Comparison of ENCODE assay signal across 15 cellular contexts in the genomic region with DNA sequence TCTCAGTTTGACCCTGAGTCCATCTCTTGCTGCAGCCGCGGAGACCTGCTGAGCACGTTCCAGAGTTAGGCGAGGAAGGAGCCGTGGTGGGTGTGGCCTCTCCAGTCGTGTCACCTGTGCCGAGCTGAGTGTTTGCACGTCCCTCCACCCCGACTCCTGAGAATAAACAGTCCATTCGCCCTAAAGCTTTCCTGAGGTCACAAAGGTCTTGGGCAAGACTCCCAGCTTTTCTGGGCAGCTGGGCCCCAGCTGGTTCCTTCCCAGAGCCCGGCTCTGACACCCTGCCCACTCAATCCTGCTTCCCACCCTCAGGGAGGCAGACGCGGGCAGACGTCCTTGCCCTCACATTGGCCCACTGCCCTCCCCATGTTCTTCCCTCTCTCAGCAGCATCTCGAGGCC.
DNase-seq lines count a peak whose midpoint lies in the region; ATAC-seq and TF ChIP-seq lines count a peak whose summit lies in the region.
"Had no signal": no experiment of that assay in that cellular context is flagged by ENCODE, and none has a peak within 500 bp of the region (broad histone marks: within the 10 kb centered on the region; RNA-seq: fewer than 3 reads in every experiment).

No MANE protein-coding gene starts in this region.

- H3K4me3 ChIP-seq in GM23338 (no peak overlapping the region), colonic mucosa (no peak overlapping the region), upper lobe of right lung (no peak overlapping the region), foreskin fibroblast (ENCODE audit: low read depth in 1 of 2, low read length in 2 of 2) (no peak overlapping the region)
- H3K4me3 ChIP-seq: GM23248, HAP-1, K562 had no signal

- no peaks in the 10 kb centered on the region for H4K20me1 ChIP-seq in GM23338 (replicated peaks; ENCODE audit: insufficient read depth)

- H3K9ac ChIP-seq in colonic mucosa (ENCODE audit: low read depth in 2 of 2, low read length in 2 of 2) = no peak overlapping the region
- H3K9ac ChIP-seq: GM23248 had no signal

- H3K4me3 Mint-ChIP-seq in GM23338 = no peak overlapping the region
- H3K4me3 Mint-ChIP-seq: B cell; CD4-positive, alpha-beta T cell had no signal

- peaks cover 2% of the 10 kb centered on the region for H3K27me3 Mint-ChIP-seq in GM23338 (ENCODE audit: insufficient read depth, low read depth, poor library complexity)
- H3K27me3 Mint-ChIP-seq: CD4-positive, alpha-beta T cell had no signal

- TF ChIP-seq CTCF in GM23338 (conservative IDR thresholded peaks at IDR 0.05; ENCODE audit: low read depth in 2 of 2) (no peak), colonic mucosa (IDR thresholded peaks at IDR 0.05) (no peak), upper lobe of right lung (IDR thresholded peaks at IDR 0.05) (no peak), foreskin fibroblast (IDR thresholded peaks at IDR 0.05; ENCODE audit: low read depth, low read length) (no peak)

- no peaks in the 10 kb centered on the region for H3K4me1 Mint-ChIP-seq in GM23338
- H3K4me1 Mint-ChIP-seq: B cell had no signal

- H2AFZ ChIP-seq in GM23338 = peak overlapping the region; percentile 38; the same call in 1 of the 2 replicates
- H2AFZ ChIP-seq: GM23248 had no signal

- intact Hi-C loops in colonic mucosa (cut with DNase I) = no loop called here
- intact Hi-C loops in upper lobe of right lung (cut with DNase I) = no loop called here

- H3K36me3 Mint-ChIP-seq in GM23338 (ENCODE audit: low read depth) = 0 out of 3 replicates have a peak, but pooled peaks cover 5% of the 10 kb centered on the region

- H3F3A ChIP-seq in GM23338 (replicated peaks; ENCODE audit: low read depth) = no peaks in the 10 kb centered on the region

- H3K9me3 ChIP-seq in colonic mucosa (no peaks in the 10 kb centered on the region), upper lobe of right lung (no peaks in the 10 kb centered on the region)
- H3K9me3 ChIP-seq: HAP-1 had no signal

- H3K4me1 ChIP-seq in GM23338 (ENCODE audit: insufficient read depth) = no peaks in the 10 kb centered on the region
- H3K4me1 ChIP-seq in colonic mucosa = no peaks in the 10 kb centered on the region
- H3K4me1 ChIP-seq in upper lobe of right lung = no peaks in the 10 kb centered on the region
- H3K4me1 ChIP-seq: HAP-1 had no signal

- DNase-seq in GM23338 (ENCODE audit: low spot score) (no peak), colonic mucosa (peak; percentile 34), mesenteric fat pad (ENCODE audit: low spot score) (peak; percentile 81), upper lobe of right lung (peak; percentile 78), medulla oblongata (ENCODE audit: extremely low spot score) (no peak), NCI-H82 treated with DMSO at 0.1 percent for 48 hours (lab: John Stamatoyannopoulos, UW; ENCODE audit: unreplicated experiment) (no peak), foreskin fibroblast (no peak)
- DNase-seq: C1 segment of cervical spinal cord; Calu3; CD4-positive, alpha-beta T cell; DMS 273 treated with DMSO at 0.1 percent for 48 hours; GM23248 had no signal

- H3K27ac Mint-ChIP-seq in GM23338 = no peak overlapping the region
- H3K27ac Mint-ChIP-seq: B cell; CD4-positive, alpha-beta T cell had no signal

- H3K36me3 ChIP-seq in GM23338 (ENCODE audit: insufficient read depth) = no peaks in the 10 kb centered on the region
- no peaks in the 10 kb centered on the region for H3K36me3 ChIP-seq in colonic mucosa
- no peaks in the 10 kb centered on the region for H3K36me3 ChIP-seq in upper lobe of right lung
- H3K36me3 ChIP-seq: HAP-1 had no signal

- H3K4me2 ChIP-seq in GM23338 = no peak overlapping the region

- no peaks in the 10 kb centered on the region; the same call in 1 of the 2 replicates for H3K9me2 ChIP-seq in GM23338 (ENCODE audit: insufficient read depth)

- H3K27me3 ChIP-seq in GM23338 (ENCODE audit: insufficient read depth) = no peaks in the 10 kb centered on the region
- H3K27me3 ChIP-seq in colonic mucosa = no peaks in the 10 kb centered on the region
- no peaks in the 10 kb centered on the region for H3K27me3 ChIP-seq in upper lobe of right lung

- H3K9me3 Mint-ChIP-seq in GM23338 = peaks cover 6% of the 10 kb centered on the region; the same call in 2 of the 3 replicates
- H3K9me3 Mint-ChIP-seq: CD4-positive, alpha-beta T cell had no signal

- ATAC-seq in GM23338 (no peak), upper lobe of right lung (peak; percentile 76)
- ATAC-seq: K562 had no signal

- no peak overlapping the region for H3K27ac ChIP-seq in GM23338 (ENCODE audit: low read depth)
- no peak overlapping the region for H3K27ac ChIP-seq in colonic mucosa
- H3K27ac ChIP-seq in upper lobe of right lung = no peak overlapping the region
- H3K27ac ChIP-seq: GM23248 had no signal

- no peaks in the 10 kb centered on the region for H3K79me2 ChIP-seq in GM23338 (replicated peaks; ENCODE audit: insufficient read depth)

TF ChIP-seq in GM23338, 12 proteins besides CTCF, POLR2A, EP300 and RAD21 (continues in another document):
- TF ChIP-seq ZNF114 (CRISPR knock-in tag; IDR thresholded peaks at IDR 0.05) (no peak), EZH2 (IDR thresholded peaks at IDR 0.05; ENCODE audit: low read depth, unreplicated experiment) (no peak), CREB1 (CRISPR knock-in tag; IDR thresholded peaks at IDR 0.05; ENCODE audit: low read depth) (no peak), STAT1 (IDR thresholded peaks at IDR 0.05; ENCODE audit: unreplicated experiment) (no peak), POLR2AphosphoS5 (IDR thresholded peaks at IDR 0.05; ENCODE audit: low read depth) (no peak), NANOG (IDR thresholded peaks at IDR 0.05; ENCODE audit: borderline replicate concordance) (no peak), EZH2phosphoT487 (IDR thresholded peaks at IDR 0.05; ENCODE audit: unreplicated experiment) (no peak)
- TF ChIP-seq, protein P1, sequence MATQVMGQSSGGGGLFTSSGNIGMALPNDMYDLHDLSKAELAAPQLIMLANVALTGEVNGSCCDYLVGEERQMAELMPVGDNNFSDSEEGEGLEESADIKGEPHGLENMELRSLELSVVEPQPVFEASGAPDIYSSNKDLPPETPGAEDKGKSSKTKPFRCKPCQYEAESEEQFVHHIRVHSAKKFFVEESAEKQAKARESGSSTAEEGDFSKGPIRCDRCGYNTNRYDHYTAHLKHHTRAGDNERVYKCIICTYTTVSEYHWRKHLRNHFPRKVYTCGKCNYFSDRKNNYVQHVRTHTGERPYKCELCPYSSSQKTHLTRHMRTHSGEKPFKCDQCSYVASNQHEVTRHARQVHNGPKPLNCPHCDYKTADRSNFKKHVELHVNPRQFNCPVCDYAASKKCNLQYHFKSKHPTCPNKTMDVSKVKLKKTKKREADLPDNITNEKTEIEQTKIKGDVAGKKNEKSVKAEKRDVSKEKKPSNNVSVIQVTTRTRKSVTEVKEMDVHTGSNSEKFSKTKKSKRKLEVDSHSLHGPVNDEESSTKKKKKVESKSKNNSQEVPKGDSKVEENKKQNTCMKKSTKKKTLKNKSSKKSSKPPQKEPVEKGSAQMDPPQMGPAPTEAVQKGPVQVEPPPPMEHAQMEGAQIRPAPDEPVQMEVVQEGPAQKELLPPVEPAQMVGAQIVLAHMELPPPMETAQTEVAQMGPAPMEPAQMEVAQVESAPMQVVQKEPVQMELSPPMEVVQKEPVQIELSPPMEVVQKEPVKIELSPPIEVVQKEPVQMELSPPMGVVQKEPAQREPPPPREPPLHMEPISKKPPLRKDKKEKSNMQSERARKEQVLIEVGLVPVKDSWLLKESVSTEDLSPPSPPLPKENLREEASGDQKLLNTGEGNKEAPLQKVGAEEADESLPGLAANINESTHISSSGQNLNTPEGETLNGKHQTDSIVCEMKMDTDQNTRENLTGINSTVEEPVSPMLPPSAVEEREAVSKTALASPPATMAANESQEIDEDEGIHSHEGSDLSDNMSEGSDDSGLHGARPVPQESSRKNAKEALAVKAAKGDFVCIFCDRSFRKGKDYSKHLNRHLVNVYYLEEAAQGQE (IDR thresholded peaks at IDR 0.05; ENCODE audit: unreplicated experiment) = no peak
- TF ChIP-seq, protein P2, sequence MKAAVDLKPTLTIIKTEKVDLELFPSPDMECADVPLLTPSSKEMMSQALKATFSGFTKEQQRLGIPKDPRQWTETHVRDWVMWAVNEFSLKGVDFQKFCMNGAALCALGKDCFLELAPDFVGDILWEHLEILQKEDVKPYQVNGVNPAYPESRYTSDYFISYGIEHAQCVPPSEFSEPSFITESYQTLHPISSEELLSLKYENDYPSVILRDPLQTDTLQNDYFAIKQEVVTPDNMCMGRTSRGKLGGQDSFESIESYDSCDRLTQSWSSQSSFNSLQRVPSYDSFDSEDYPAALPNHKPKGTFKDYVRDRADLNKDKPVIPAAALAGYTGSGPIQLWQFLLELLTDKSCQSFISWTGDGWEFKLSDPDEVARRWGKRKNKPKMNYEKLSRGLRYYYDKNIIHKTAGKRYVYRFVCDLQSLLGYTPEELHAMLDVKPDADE (IDR thresholded peaks at IDR 0.05) = no peak

Comparison
In these comparisons a context has a peak if more than half of its experiments do, and no peak if none do; other contexts are left out.
1. DNase-seq: peak in colonic mucosa (single experiment), mesenteric fat pad (single experiment) and upper lobe of right lung (single experiment); none in GM23338 (single experiment), medulla oblongata (single experiment), NCI-H82 treated with DMSO at 0.1 percent for 48 hours (single experiment) and foreskin fibroblast (0 of 2).